In the genomic region with DNA sequence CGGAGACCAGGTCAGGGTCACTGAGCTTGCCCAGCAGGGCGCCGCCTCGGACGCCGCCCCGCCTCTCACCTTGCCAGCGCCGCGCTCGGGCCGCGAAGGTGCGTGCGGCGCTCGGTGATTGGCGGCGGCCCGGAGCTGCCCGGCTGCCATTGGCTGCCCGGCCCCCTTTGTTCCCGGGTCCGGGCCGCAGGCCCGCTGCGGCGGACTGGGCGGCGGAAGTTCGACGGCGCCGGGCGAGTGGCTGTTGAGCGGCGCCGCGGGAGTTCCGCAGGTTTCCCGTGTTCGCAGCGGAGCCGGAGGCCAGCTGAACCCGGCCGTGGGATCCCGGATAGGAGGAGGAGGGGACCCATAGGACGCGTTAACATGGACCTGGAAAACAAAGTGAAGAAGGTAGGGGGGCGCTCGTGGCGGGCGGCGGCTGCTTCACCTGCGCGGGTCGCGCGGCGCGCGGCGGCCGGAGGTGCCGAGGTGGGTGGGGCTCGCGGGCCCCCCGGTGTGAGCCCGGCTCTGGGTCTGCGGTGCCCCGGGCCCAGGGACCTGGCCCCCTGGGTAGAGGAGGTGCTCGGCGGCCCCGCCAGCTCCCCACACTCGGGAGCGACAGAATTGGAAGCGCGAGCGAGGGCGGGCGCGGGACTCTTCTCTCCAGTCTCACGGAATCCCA, we compare ENCODE assay signal across 1 cellular context.
TF ChIP-seq lines count a peak whose summit lies in the region.

A gene with protein sequence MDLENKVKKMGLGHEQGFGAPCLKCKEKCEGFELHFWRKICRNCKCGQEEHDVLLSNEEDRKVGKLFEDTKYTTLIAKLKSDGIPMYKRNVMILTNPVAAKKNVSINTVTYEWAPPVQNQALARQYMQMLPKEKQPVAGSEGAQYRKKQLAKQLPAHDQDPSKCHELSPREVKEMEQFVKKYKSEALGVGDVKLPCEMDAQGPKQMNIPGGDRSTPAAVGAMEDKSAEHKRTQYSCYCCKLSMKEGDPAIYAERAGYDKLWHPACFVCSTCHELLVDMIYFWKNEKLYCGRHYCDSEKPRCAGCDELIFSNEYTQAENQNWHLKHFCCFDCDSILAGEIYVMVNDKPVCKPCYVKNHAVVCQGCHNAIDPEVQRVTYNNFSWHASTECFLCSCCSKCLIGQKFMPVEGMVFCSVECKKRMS (plus strand): TSS at position 195 of the 661 bp plus-strand sequence. CDS start 169 bp downstream, at position 364.

TF ChIP-seq in K562, 482 proteins besides CTCF, POLR2A, EP300 and RAD21 (continued from another document):
- TF ChIP-seq, protein P1, sequence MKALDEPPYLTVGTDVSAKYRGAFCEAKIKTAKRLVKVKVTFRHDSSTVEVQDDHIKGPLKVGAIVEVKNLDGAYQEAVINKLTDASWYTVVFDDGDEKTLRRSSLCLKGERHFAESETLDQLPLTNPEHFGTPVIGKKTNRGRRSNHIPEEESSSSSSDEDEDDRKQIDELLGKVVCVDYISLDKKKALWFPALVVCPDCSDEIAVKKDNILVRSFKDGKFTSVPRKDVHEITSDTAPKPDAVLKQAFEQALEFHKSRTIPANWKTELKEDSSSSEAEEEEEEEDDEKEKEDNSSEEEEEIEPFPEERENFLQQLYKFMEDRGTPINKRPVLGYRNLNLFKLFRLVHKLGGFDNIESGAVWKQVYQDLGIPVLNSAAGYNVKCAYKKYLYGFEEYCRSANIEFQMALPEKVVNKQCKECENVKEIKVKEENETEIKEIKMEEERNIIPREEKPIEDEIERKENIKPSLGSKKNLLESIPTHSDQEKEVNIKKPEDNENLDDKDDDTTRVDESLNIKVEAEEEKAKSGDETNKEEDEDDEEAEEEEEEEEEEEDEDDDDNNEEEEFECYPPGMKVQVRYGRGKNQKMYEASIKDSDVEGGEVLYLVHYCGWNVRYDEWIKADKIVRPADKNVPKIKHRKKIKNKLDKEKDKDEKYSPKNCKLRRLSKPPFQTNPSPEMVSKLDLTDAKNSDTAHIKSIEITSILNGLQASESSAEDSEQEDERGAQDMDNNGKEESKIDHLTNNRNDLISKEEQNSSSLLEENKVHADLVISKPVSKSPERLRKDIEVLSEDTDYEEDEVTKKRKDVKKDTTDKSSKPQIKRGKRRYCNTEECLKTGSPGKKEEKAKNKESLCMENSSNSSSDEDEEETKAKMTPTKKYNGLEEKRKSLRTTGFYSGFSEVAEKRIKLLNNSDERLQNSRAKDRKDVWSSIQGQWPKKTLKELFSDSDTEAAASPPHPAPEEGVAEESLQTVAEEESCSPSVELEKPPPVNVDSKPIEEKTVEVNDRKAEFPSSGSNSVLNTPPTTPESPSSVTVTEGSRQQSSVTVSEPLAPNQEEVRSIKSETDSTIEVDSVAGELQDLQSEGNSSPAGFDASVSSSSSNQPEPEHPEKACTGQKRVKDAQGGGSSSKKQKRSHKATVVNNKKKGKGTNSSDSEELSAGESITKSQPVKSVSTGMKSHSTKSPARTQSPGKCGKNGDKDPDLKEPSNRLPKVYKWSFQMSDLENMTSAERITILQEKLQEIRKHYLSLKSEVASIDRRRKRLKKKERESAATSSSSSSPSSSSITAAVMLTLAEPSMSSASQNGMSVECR (CRISPR knock-in tag; IDR thresholded peaks at IDR 0.05), result peak; percentile 22; the same call in 1 of the 2 replicates
- no peak for TF ChIP-seq ETV6 (IDR thresholded peaks at IDR 0.05; ENCODE audit: borderline replicate concordance in 1 of 2, low read depth in 2 of 2, low read length in 1 of 2)
- 0 out of 2 replicates have a peak, but pooled peaks have one; percentile 56 for TF ChIP-seq ETV6 (CRISPR knock-in tag; IDR thresholded peaks at IDR 0.05; ENCODE audit: borderline replicate concordance)
- no peak; the same call in 1 of the 2 replicates for TF ChIP-seq CREM (IDR thresholded peaks at IDR 0.05; ENCODE audit: low read depth)
- peak; percentile 35 for TF ChIP-seq ZFP36 (IDR thresholded peaks at IDR 0.05; ENCODE audit: low read depth, low read length, partially characterized antibody)
- peak; percentile 97 for TF ChIP-seq KDM2B (CRISPR knock-in tag; IDR thresholded peaks at IDR 0.05)
